In genomic region chr6:144178323-144178722, GRCh38 we compare ENCODE assay signal across 20 cellular contexts. TPM values are rescaled to one million over a fixed set of nuclear protein-coding genes. Genes with fewer than 3 reads are reported as not detected.
DNase-seq lines count a peak whose midpoint lies in the region; ATAC-seq, FAIRE-seq and TF ChIP-seq lines count a peak whose summit lies in the region.
"Had no signal": no experiment of that assay in that cellular context is flagged by ENCODE, and none has a peak within 500 bp of the region (broad histone marks: within the 10 kb centered on the region; RNA-seq: fewer than 3 reads in every experiment).

No MANE protein-coding gene starts in this region.

- H3K4me3 ChIP-seq in subcutaneous abdominal adipose tissue (ENCODE audit: low read depth in 1 of 5, low read length in 5 of 5), result no peak overlapping the region
- no peak overlapping the region for H3K4me3 ChIP-seq in gastrocnemius medialis

- no peak for DNase-seq in activated naive CD4-positive, alpha-beta T cell treated with anti-CD3 and anti-CD28 coated beads for 36 hours
- no peak for DNase-seq in activated naive CD4-positive, alpha-beta T cell (lab: John Stamatoyannopoulos, UW)
- DNase-seq in GM12891 (ENCODE audit: insufficient read length, low spot score) (no peak), gastrocnemius medialis (no peak)
- no peak for DNase-seq in activated T-helper 1 cell treated with anti-CD3 and anti-CD28 coated beads, Interleukin-12 subunit alpha, Interleukin-12 subunit beta, Interleukin-2, Interleukin-4 antibody, amounts not matched to agents 30 ng/mL and 10 ng/mL and 1 ng/mL, durations not matched to agents 14 hours and 24 hours and 36 hours (ENCODE audit: low spot score)
- DNase-seq: ACHN, C1 segment of cervical spinal cord, DND-41, H9, MV-4-11, NCI-H187 treated with DMSO at 0.1 percent for 48 hours, NCI-H2227 treated with DMSO at 0.1 percent for 48 hours, NCI-H510A treated with DMSO at 0.1 percent for 48 hours, NCI-H774 had no signal

- H3K4me3 Mint-ChIP-seq in activated naive CD4-positive, alpha-beta T cell treated with anti-CD3 and anti-CD28 coated beads for 36 hours, result no peak overlapping the region
- no peak overlapping the region for H3K4me3 Mint-ChIP-seq in activated T-helper 1 cell treated with anti-CD3 and anti-CD28 coated beads, Interleukin-12 subunit alpha, Interleukin-12 subunit beta, Interleukin-2, Interleukin-4 antibody, amounts not matched to agents 30 ng/mL and 10 ng/mL and 1 ng/mL, durations not matched to agents 14 hours and 24 hours and 36 hours
- H3K4me3 Mint-ChIP-seq: H9 had no signal

- CTCF ChIA-PET in activated naive CD4-positive, alpha-beta T cell treated with anti-CD3 and anti-CD28 coated beads for 36 hours (lab: Charles Lee), result interaction anchor here (1.6 kb wide), 1 partner anchor 238 kb away, joined by 5 read pairs; no protein-coding TSS in a partner anchor

- peak overlapping the region; percentile 78 for H3K27ac ChIP-seq in subcutaneous abdominal adipose tissue (ENCODE audit: low read depth, low read length)
- no peak overlapping the region for H3K27ac ChIP-seq in gastrocnemius medialis
- H3K27ac ChIP-seq: HL-60, KMS-11 had no signal

- no peak for TF ChIP-seq CTCF in gastrocnemius medialis (IDR thresholded peaks at IDR 0.05 in 4 of 5, conservative IDR thresholded peaks at IDR 0.05 in 1 of 5)

- intact Hi-C loops in activated naive CD4-positive, alpha-beta T cell treated with anti-CD3 and anti-CD28 coated beads for 36 hours (cut with micrococcal nuclease), result loop anchor here (1.0 to 2.0 kb wide), 5 partner anchors 16 to 83 kb away; partner anchors contain the start of gene SF3B5
- intact Hi-C loops in activated T-helper 1 cell treated with anti-CD3 and anti-CD28 coated beads, Interleukin-12 subunit alpha, Interleukin-12 subunit beta, Interleukin-2, Interleukin-4 antibody, amounts not matched to agents 30 ng/mL and 10 ng/mL and 1 ng/mL, durations not matched to agents 14 hours and 24 hours and 36 hours (cut with micrococcal nuclease), result loop anchor here (1.0 kb wide), 4 partner anchors 22 to 47 kb away; no protein-coding TSS in a partner anchor
- intact Hi-C loops in gastrocnemius medialis (cut with DNase I; ENCODE audit: low total_unique reads), result no loop called here

- H3K9me3 ChIP-seq in subcutaneous abdominal adipose tissue (ENCODE audit: control insufficient read depth in 5 of 5, low read length in 5 of 5), result no peaks in the 10 kb centered on the region
- no peaks in the 10 kb centered on the region for H3K9me3 ChIP-seq in gastrocnemius medialis

- H3K4me1 Mint-ChIP-seq in activated naive CD4-positive, alpha-beta T cell treated with anti-CD3 and anti-CD28 coated beads for 36 hours (ENCODE audit: low read depth), result peaks cover 48% of the 10 kb centered on the region
- peaks cover 51% of the 10 kb centered on the region for H3K4me1 Mint-ChIP-seq in activated T-helper 1 cell treated with anti-CD3 and anti-CD28 coated beads, Interleukin-12 subunit alpha, Interleukin-12 subunit beta, Interleukin-2, Interleukin-4 antibody, amounts not matched to agents 30 ng/mL and 10 ng/mL and 1 ng/mL, durations not matched to agents 14 hours and 24 hours and 36 hours (ENCODE audit: low read depth)
- H3K4me1 Mint-ChIP-seq: H9 had no signal

- peaks cover 25% of the 10 kb centered on the region for H3K36me3 Mint-ChIP-seq in activated naive CD4-positive, alpha-beta T cell treated with anti-CD3 and anti-CD28 coated beads for 36 hours (ENCODE audit: low read depth)
- H3K36me3 Mint-ChIP-seq in activated T-helper 1 cell treated with anti-CD3 and anti-CD28 coated beads, Interleukin-12 subunit alpha, Interleukin-12 subunit beta, Interleukin-2, Interleukin-4 antibody, amounts not matched to agents 30 ng/mL and 10 ng/mL and 1 ng/mL, durations not matched to agents 14 hours and 24 hours and 36 hours (ENCODE audit: low read depth), result peaks cover 39% of the 10 kb centered on the region

- in situ Hi-C loops in gastrocnemius medialis (cut with MboI; ENCODE audit: low sequenced_read_pairs in 4 of 4), result no loop called here

- ATAC-seq in HG02840 (IDR thresholded peaks at IDR 0.05; ENCODE audit: low FRiP score, unreplicated experiment), result no peak
- ATAC-seq in gastrocnemius medialis, result no peak
- ATAC-seq: Right ventricle myocardium inferior had no signal

- no peaks in the 10 kb centered on the region for H3K9me3 Mint-ChIP-seq in activated naive CD4-positive, alpha-beta T cell treated with anti-CD3 and anti-CD28 coated beads for 36 hours
- no peaks in the 10 kb centered on the region for H3K9me3 Mint-ChIP-seq in activated T-helper 1 cell treated with anti-CD3 and anti-CD28 coated beads, Interleukin-12 subunit alpha, Interleukin-12 subunit beta, Interleukin-2, Interleukin-4 antibody, amounts not matched to agents 30 ng/mL and 10 ng/mL and 1 ng/mL, durations not matched to agents 14 hours and 24 hours and 36 hours

- peak overlapping the region in 1 of 5 donors; percentile 27 for H3K9ac ChIP-seq in subcutaneous abdominal adipose tissue (ENCODE audit: low read length in 5 of 5)
- H3K9ac ChIP-seq: KMS-11 had no signal

- H3K4me1 ChIP-seq in subcutaneous abdominal adipose tissue (ENCODE audit: control insufficient read depth in 5 of 5, insufficient read depth in 5 of 5, low read length in 5 of 5), result peaks cover 0 to 45% (median 26%) of the 10 kb centered on the region in 5 donors
- no peaks in the 10 kb centered on the region for H3K4me1 ChIP-seq in gastrocnemius medialis

- TF ChIP-seq POLR2A in GM12891 (IDR thresholded peaks at IDR 0.05; ENCODE audit: low read depth, low read length) (no peak), gastrocnemius medialis (IDR thresholded peaks at IDR 0.05) (no peak)

- H3K36me3 ChIP-seq in subcutaneous abdominal adipose tissue (ENCODE audit: control insufficient read depth in 5 of 5, insufficient read depth in 5 of 5, low read length in 5 of 5) (peaks cover 0 to 5% (median 3%) of the 10 kb centered on the region in 5 donors), gastrocnemius medialis (no peaks in the 10 kb centered on the region)

- peak overlapping the region; percentile 15 for H3K27ac Mint-ChIP-seq in activated naive CD4-positive, alpha-beta T cell treated with anti-CD3 and anti-CD28 coated beads for 36 hours
- peak overlapping the region; percentile 5 for H3K27ac Mint-ChIP-seq in activated T-helper 1 cell treated with anti-CD3 and anti-CD28 coated beads, Interleukin-12 subunit alpha, Interleukin-12 subunit beta, Interleukin-2, Interleukin-4 antibody, amounts not matched to agents 30 ng/mL and 10 ng/mL and 1 ng/mL, durations not matched to agents 14 hours and 24 hours and 36 hours
- H3K27ac Mint-ChIP-seq: H9 had no signal

- peak; percentile 41 for FAIRE-seq in GM12891 (lab: Jason Lieb, UNC)
- FAIRE-seq: RCC 7860 had no signal

- H3K27me3 ChIP-seq in subcutaneous abdominal adipose tissue (ENCODE audit: control insufficient read depth in 5 of 5, insufficient read depth in 4 of 5, low read length in 5 of 5) (no peaks in the 10 kb centered on the region), gastrocnemius medialis (no peaks in the 10 kb centered on the region)

- H3K27me3 Mint-ChIP-seq in activated naive CD4-positive, alpha-beta T cell treated with anti-CD3 and anti-CD28 coated beads for 36 hours (ENCODE audit: low read depth), result no peaks in the 10 kb centered on the region
- H3K27me3 Mint-ChIP-seq in activated T-helper 1 cell treated with anti-CD3 and anti-CD28 coated beads, Interleukin-12 subunit alpha, Interleukin-12 subunit beta, Interleukin-2, Interleukin-4 antibody, amounts not matched to agents 30 ng/mL and 10 ng/mL and 1 ng/mL, durations not matched to agents 14 hours and 24 hours and 36 hours (ENCODE audit: insufficient read depth), result no peaks in the 10 kb centered on the region

TF ChIP-seq in GM12891, 5 proteins besides CTCF, POLR2A, EP300 and RAD21:
- TF ChIP-seq POLR2AphosphoS5 (IDR thresholded peaks at IDR 0.05; ENCODE audit: low read depth, low read length), result no peak
- no peak for TF ChIP-seq TAF1 (IDR thresholded peaks at IDR 0.05; ENCODE audit: low read depth, low read length)
- TF ChIP-seq SPI1 (IDR thresholded peaks at IDR 0.05; ENCODE audit: low read depth, low read length), result no peak

RNA-seq across cellular contexts. Expression of gene STX11, which starts 28.0 kb away (rescaled TPM):
- 10 to 100 TPM; 17.2 to 17.5 TPM for total RNA-seq in activated naive CD4-positive, alpha-beta T cell treated with anti-CD3 and anti-CD28 coated beads for 36 hours
- polyA plus RNA-seq in GM12891 (2012; ENCODE audit: low read depth, missing spikeins), result 14.3 TPM
- 24.2 and 24.7 TPM in 2 replicates for total RNA-seq in activated T-helper 1 cell treated with anti-CD3 and anti-CD28 coated beads, Interleukin-12 subunit alpha, Interleukin-12 subunit beta, Interleukin-2, Interleukin-4 antibody, amounts not matched to agents 30 ng/mL and 10 ng/mL and 1 ng/mL, durations not matched to agents 14 hours and 24 hours and 36 hours
- 1 to 10 TPM; 2.0 to 5.2 (median 4.3) TPM for total RNA-seq in gastrocnemius medialis
